Comparison of ENCODE assay signal across 8 cellular contexts in the genomic region with DNA sequence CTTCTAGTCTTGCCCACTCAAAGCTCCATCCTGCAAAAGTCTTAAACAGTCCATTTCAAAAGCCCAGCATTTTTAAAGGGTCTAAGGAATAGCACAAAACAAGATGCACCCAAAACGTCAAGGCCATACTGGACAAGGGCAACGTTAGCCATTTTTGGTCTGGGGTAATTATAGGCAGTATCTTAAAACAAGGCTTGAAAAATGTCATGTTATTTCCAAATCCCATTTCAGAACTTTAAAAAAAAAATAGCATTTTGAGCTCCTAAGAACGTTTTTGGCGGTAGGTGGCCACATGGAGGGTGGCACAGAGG. TPM values are rescaled to one million over a fixed set of nuclear protein-coding genes. Genes with fewer than 3 reads are reported as not detected.
DNase-seq lines count a peak whose midpoint lies in the region; ATAC-seq and TF ChIP-seq lines count a peak whose summit lies in the region.

No MANE protein-coding gene starts in this region.

- BruUV-seq in PC-9 (replicated peaks; lab: Mats Ljungman, UMichigan), result TSS peak; percentile 83

- peak overlapping the region; percentile 66 for H3K27ac ChIP-seq in PC-9
- H3K27ac ChIP-seq in fibroblast of lung (ENCODE audit: insufficient read depth, low read length), result peak overlapping the region; percentile 96

- ATAC-seq in GM21786 (IDR thresholded peaks at IDR 0.05; ENCODE audit: unreplicated experiment), result no peak
- no peak for ATAC-seq in HG03159 (IDR thresholded peaks at IDR 0.05; ENCODE audit: unreplicated experiment)

- H3K27me3 ChIP-seq in PC-9 (ENCODE audit: insufficient read depth, low read depth), result no peaks in the 10 kb centered on the region
- no peaks in the 10 kb centered on the region for H3K27me3 ChIP-seq in fibroblast of lung (ENCODE audit: control insufficient read depth, insufficient read depth, low read length)
- H3K27me3 ChIP-seq in skeletal muscle satellite cell (ENCODE audit: control insufficient read depth, insufficient read depth, low read length), result no peaks in the 10 kb centered on the region

- TF ChIP-seq CTCF in PC-9 (conservative IDR thresholded peaks at IDR 0.05), result no peak
- peak; percentile 18 to 19 for TF ChIP-seq CTCF in fibroblast of lung (conservative IDR thresholded peaks at IDR 0.05 in 1 of 2, IDR thresholded peaks at IDR 0.05 in 1 of 2; ENCODE audit: low read depth in 1 of 2, low read length in 2 of 2)

- H2AFZ ChIP-seq in PC-9 (peak overlapping the region; percentile 76; the same call in 1 of the 2 replicates), fibroblast of lung (ENCODE audit: low read length) (peak overlapping the region; percentile 28)

- H3K4me2 ChIP-seq in PC-9, result peak overlapping the region; percentile 95
- peak overlapping the region; percentile 89 for H3K4me2 ChIP-seq in fibroblast of lung (ENCODE audit: extremely low read depth, insufficient read depth, low read length)
- peak overlapping the region; percentile 99 for H3K4me2 ChIP-seq in skeletal muscle satellite cell (ENCODE audit: low read length)

- H4K20me1 ChIP-seq in PC-9 (ENCODE audit: insufficient read depth), result peaks cover 25% of the 10 kb centered on the region
- peaks cover 2% of the 10 kb centered on the region for H4K20me1 ChIP-seq in fibroblast of lung (ENCODE audit: control insufficient read depth, extremely low read depth, insufficient read depth, low read length)

- H3K9me3 ChIP-seq in PC-9 (ENCODE audit: insufficient read depth, low read depth) (no peaks in the 10 kb centered on the region), fibroblast of lung (ENCODE audit: control insufficient read depth, insufficient read depth, low read depth, low read length) (no peaks in the 10 kb centered on the region), skeletal muscle satellite cell (replicated peaks; ENCODE audit: low read length) (no peaks in the 10 kb centered on the region)

- H3K9me2 ChIP-seq in PC-9 (ENCODE audit: insufficient read depth), result no peaks in the 10 kb centered on the region

- CTCF ChIA-PET in PC-9 (lab: Charles Lee), result interaction anchor here (0.7 to 1.0 kb wide), 2 partner anchors 10 to 49 kb away, joined by 4 to 5 read pairs; partner anchors contain the start of gene SRD5A3

- H3K4me3 ChIP-seq in PC-9 (peak overlapping the region; percentile 67), fibroblast of lung (replicated peaks in 1 of 4; ENCODE audit: control extremely low read depth in 1 of 4, insufficient read depth in 1 of 4, low read depth in 3 of 4, low read length in 4 of 4) (peak overlapping the region; percentile 60 to 95 (median 76)), skeletal muscle satellite cell (ENCODE audit: low read length) (peak overlapping the region; percentile 88)

- H3K79me2 ChIP-seq in PC-9 (ENCODE audit: low read depth), result peaks cover 38% of the 10 kb centered on the region
- H3K79me2 ChIP-seq in fibroblast of lung (ENCODE audit: control insufficient read depth, insufficient read depth, low read length), result peaks cover 43% of the 10 kb centered on the region

- peaks cover 23% of the 10 kb centered on the region; the same call in 1 of the 2 replicates for H3F3A ChIP-seq in PC-9 (ENCODE audit: insufficient read depth, low read depth)

- H3K36me3 ChIP-seq in PC-9 (ENCODE audit: low read depth) (no peaks in the 10 kb centered on the region), fibroblast of lung (ENCODE audit: control insufficient read depth, insufficient read depth, low read length) (peaks cover 6% of the 10 kb centered on the region), skeletal muscle satellite cell (ENCODE audit: insufficient read depth, low read length) (peaks cover 24% of the 10 kb centered on the region)

- POLR2A ChIA-PET in PC-9 (lab: Charles Lee; ENCODE audit: unreplicated experiment), result interaction anchor here (0.6 to 1.0 kb wide), 2 partner anchors 9 to 16 kb away, joined by 3 to 6 read pairs; no protein-coding TSS in a partner anchor

- intact Hi-C loops in PC-9 (cut with micrococcal nuclease; ENCODE audit: unreplicated experiment), result loop anchor here (5.0 kb wide), 2 partner anchors 33 to 383 kb away; no protein-coding TSS in a partner anchor

- DNase-seq in NCI-H2227 treated with DMSO at 0.1 percent for 48 hours (lab: John Stamatoyannopoulos, UW), result peak; percentile 40
- DNase-seq in NCI-H2227 (lab: John Stamatoyannopoulos, UW; ENCODE audit: unreplicated experiment), result no peak
- DNase-seq in PC-9, result no peak
- no peak for DNase-seq in fibroblast of lung (ENCODE audit: low read depth in 2 of 2)
- no peak for DNase-seq in NCI-H1930 (lab: John Stamatoyannopoulos, UW)

- peaks cover 47% of the 10 kb centered on the region for H3K4me1 ChIP-seq in PC-9 (replicated peaks; ENCODE audit: insufficient read depth)
- H3K4me1 ChIP-seq in fibroblast of lung (ENCODE audit: control insufficient read depth, extremely low read depth, insufficient read depth, low read length), result peaks cover 8% of the 10 kb centered on the region
- H3K4me1 ChIP-seq in skeletal muscle satellite cell (ENCODE audit: control insufficient read depth, insufficient read depth, low read length), result peaks cover 22% of the 10 kb centered on the region

- H3K9ac ChIP-seq in fibroblast of lung (ENCODE audit: insufficient read depth, low read length) (peak overlapping the region; percentile 98), skeletal muscle satellite cell (ENCODE audit: low read depth, low read length) (peak overlapping the region; percentile 100)

RNA-seq across cellular contexts. Expression of gene TMEM165, which starts 0.6 kb away (rescaled TPM):
- total RNA-seq in PC-9 (2021) (61.4 and 61.8 TPM in 2 replicates), fibroblast of lung (98.9 and 108 TPM in 2 replicates)
- 103 and 183 TPM in 2 replicates for polyA plus RNA-seq in fibroblast of lung
- 71.1 and 102 TPM in 2 replicates for polyA plus RNA-seq in fibroblast of lung (2012)
- polyA minus RNA-seq in fibroblast of lung (ENCODE audit: low replicate concordance), result 137 and 166 TPM in 2 replicates
- total RNA-seq in skeletal muscle satellite cell (2012; rRNA removed), result 106 and 140 TPM in 2 replicates

RNA-seq across cellular contexts. Expression of gene SRD5A3, which starts 49.1 kb away (rescaled TPM):
- 7.3 and 9.9 TPM in 2 replicates for total RNA-seq in PC-9 (2021)
- total RNA-seq in fibroblast of lung, result 4.6 and 5.0 TPM in 2 replicates
- 12.3 and 14.3 TPM in 2 replicates for polyA plus RNA-seq in fibroblast of lung
- polyA plus RNA-seq in fibroblast of lung (2012), result 12.6 and 15.7 TPM in 2 replicates
- 22.0 and 22.2 TPM in 2 replicates for polyA minus RNA-seq in fibroblast of lung (ENCODE audit: low replicate concordance)
- 18.0 and 37.8 TPM in 2 replicates for total RNA-seq in skeletal muscle satellite cell (2012; rRNA removed)
